In the genomic region with DNA sequence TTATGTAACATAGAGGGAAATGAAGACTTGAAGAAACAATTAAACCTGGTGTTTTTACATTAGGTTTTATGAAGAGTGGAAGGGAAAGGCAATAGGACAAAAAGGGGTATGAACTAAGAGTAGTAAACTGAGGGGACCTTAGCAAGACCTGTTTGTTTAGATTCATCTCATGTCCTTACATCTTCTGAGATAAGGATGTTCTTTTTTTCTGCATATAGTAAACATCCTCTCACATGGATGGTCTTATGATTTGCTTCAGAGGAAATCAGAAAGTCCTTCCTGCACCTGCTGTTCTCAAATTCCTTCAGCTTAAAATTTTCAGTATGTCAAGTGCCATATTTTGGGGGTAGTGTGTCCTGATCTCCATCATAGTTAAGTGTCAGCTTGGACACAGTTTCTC, we compare ENCODE assay signal across 20 cellular contexts.
"Had no signal": no experiment of that assay in that cellular context is flagged by ENCODE, and none has a peak within 500 bp of the region (broad histone marks: within the 10 kb centered on the region; RNA-seq: fewer than 3 reads in every experiment).

No MANE protein-coding gene starts in this region.

- H3K36me3 Mint-ChIP-seq: natural killer cell treated with Interleukin-12 subunit alpha and Interleukin-12 subunit beta and Interleukin-15 and Interleukin-18, amount 100 ng/mL, for 72 hours had no signal

- H3K79me2 ChIP-seq: parathyroid adenoma had no signal

- H3K9me3 Mint-ChIP-seq: dendritic cell treated with granulocyte-macrophage colony-stimulating factor and Interleukin-4, amounts not matched to agents 40 ng/mL and 50 ng/mL, for 4 days; immature natural killer cell; natural killer cell treated with Interleukin-12 subunit alpha and Interleukin-12 subunit beta and Interleukin-15 and Interleukin-18, amount 100 ng/mL, for 72 hours had no signal

- H3K4me3 Mint-ChIP-seq: activated naive CD4-positive, alpha-beta T cell treated with anti-CD3 and anti-CD28 coated beads for 36 hours; dendritic cell treated with granulocyte-macrophage colony-stimulating factor and Interleukin-4, amounts not matched to agents 40 ng/mL and 50 ng/mL, for 4 days; immature natural killer cell; natural killer cell treated with Interleukin-12 subunit alpha and Interleukin-12 subunit beta and Interleukin-15 and Interleukin-18, amount 100 ng/mL, for 72 hours had no signal

- H3K4me3 ChIP-seq: esophagus squamous epithelium, transverse colon, uterus had no signal

- H3K4me2 ChIP-seq: SK-N-SH had no signal

- H3K9me3 ChIP-seq: esophagus squamous epithelium, neutrophil, SK-N-SH, transverse colon, uterus had no signal

- H3K4me1 Mint-ChIP-seq: immature natural killer cell had no signal

- H2AFZ ChIP-seq: parathyroid adenoma had no signal

- H3K27ac Mint-ChIP-seq: activated naive CD4-positive, alpha-beta T cell treated with anti-CD3 and anti-CD28 coated beads for 36 hours; dendritic cell treated with granulocyte-macrophage colony-stimulating factor and Interleukin-4, amounts not matched to agents 40 ng/mL and 50 ng/mL, for 4 days; immature natural killer cell; natural killer cell treated with Interleukin-12 subunit alpha and Interleukin-12 subunit beta and Interleukin-15 and Interleukin-18, amount 100 ng/mL, for 72 hours had no signal

- H3K9ac ChIP-seq: parathyroid adenoma, SK-N-SH had no signal

- DNase-seq: activated CD4-positive, alpha-beta T cell treated with anti-CD3 and anti-CD28 coated beads, Interleukin-2, amount 50 U/mL, for 48 hours; activated naive CD4-positive, alpha-beta T cell treated with anti-CD3 and anti-CD28 coated beads for 36 hours; effector memory CD4-positive, alpha-beta T cell; esophagus squamous epithelium; immature natural killer cell; kidney glomerular epithelial cell; left ventricle myocardium superior; mesenchymal stem cell; SK-N-SH; stimulated activated naive CD8-positive, alpha-beta T cell treated with anti-CD3 and anti-CD28 coated beads, Interleukin-15, Interleukin-2, amounts not matched to agents 100 U/mL and 50 U/mL, for 24 hours; substantia nigra; T-helper 9 cell; transverse colon; uterus had no signal

- ATAC-seq: activated CD4-positive, CD25-positive, alpha-beta regulatory T cell treated with anti-CD3 and anti-CD28 coated beads, Interleukin-2, amount 50 U/mL, for 24 hours; left ventricle myocardium superior; natural killer cell treated with Interleukin-12 subunit alpha and Interleukin-12 subunit beta and Interleukin-15 and Interleukin-18, amount 100 ng/mL, for 72 hours; sciatic nerve; stimulated activated naive CD8-positive, alpha-beta T cell treated with anti-CD3 and anti-CD28 coated beads, Interleukin-15, Interleukin-2, amounts not matched to agents 100 U/mL and 50 U/mL, for 24 hours had no signal

- H3K27me3 Mint-ChIP-seq: dendritic cell treated with granulocyte-macrophage colony-stimulating factor and Interleukin-4, amounts not matched to agents 40 ng/mL and 50 ng/mL, for 4 days; natural killer cell treated with Interleukin-12 subunit alpha and Interleukin-12 subunit beta and Interleukin-15 and Interleukin-18, amount 100 ng/mL, for 72 hours had no signal

- H3K36me3 ChIP-seq: neutrophil, transverse colon, uterus had no signal

- H3K27me3 ChIP-seq: esophagus squamous epithelium, neutrophil, transverse colon, uterus had no signal

- H3K4me1 ChIP-seq: parathyroid adenoma, transverse colon, uterus had no signal

- H3K27ac ChIP-seq: neutrophil, parathyroid adenoma, transverse colon, uterus had no signal
